ENCODE assay signal across 8 cellular contexts in genomic region chr1:220094016-220094911, GRCh38. TPM values are rescaled to one million over a fixed set of nuclear protein-coding genes. Genes with fewer than 3 reads are reported as not detected.
DNase-seq lines count a peak whose midpoint lies in the region; ATAC-seq, FAIRE-seq and TF ChIP-seq lines count a peak whose summit lies in the region.

Gene IARS2 (plus strand): TSS chr1:220094132. CDS start chr1:220094217, 85 bp downstream.

- H4K20me1 ChIP-seq in keratinocyte (ENCODE audit: control insufficient read depth, extremely low read depth, insufficient read depth, low read length) = no peaks in the 10 kb centered on the region

- no peak for FAIRE-seq in keratinocyte (lab: Jason Lieb, UNC)

- H3K27ac ChIP-seq in 22Rv1 = peak within 1 kb of the TSS; percentile 94
- peak within 1 kb of the TSS; percentile 75 for H3K27ac ChIP-seq in keratinocyte (ENCODE audit: control insufficient read depth, insufficient read depth, low read length)

- H3K9ac ChIP-seq in keratinocyte (ENCODE audit: control insufficient read depth, extremely low read depth, insufficient read depth, low read length) = peak within 1 kb of the TSS; percentile 83

- peak; percentile 5; the same call in 1 of the 2 replicates for TF ChIP-seq CTCF in 22Rv1 (IDR thresholded peaks at IDR 0.05)
- TF ChIP-seq CTCF in keratinocyte (optimal IDR thresholded peaks at IDR 0.05 in 1 of 3, IDR thresholded peaks at IDR 0.05 in 1 of 3, conservative IDR thresholded peaks at IDR 0.05 in 1 of 3; ENCODE audit: extremely low read depth in 1 of 3, insufficient read depth in 2 of 3, low read length in 3 of 3) = no peak

- peak within 1 kb of the TSS; percentile 68 to 97 (median 92) for H3K4me3 ChIP-seq in keratinocyte (ENCODE audit: control insufficient read depth in 2 of 3, extremely low read depth in 1 of 3, insufficient read depth in 2 of 3, low read depth in 1 of 3, low read length in 3 of 3)

- H3K79me2 ChIP-seq in keratinocyte (ENCODE audit: control insufficient read depth, insufficient read depth, low read length) = peaks cover 21% of the 10 kb centered on the region

- DNase-seq in NCI-H2171 (lab: John Stamatoyannopoulos, UW) = peak; percentile 87
- peak; percentile 84 to 90 (median 88) for DNase-seq in activated CD4-positive, CD25-positive, alpha-beta regulatory T cell (lab: John Stamatoyannopoulos, UW)
- DNase-seq in central memory CD4-positive, alpha-beta T cell = peak; percentile 85
- DNase-seq in keratinocyte (ENCODE audit: low read depth, low spot score) = peak; percentile 15
- peak; percentile 83 to 95 for DNase-seq in stimulated activated CD4-positive, alpha-beta T cell treated with anti-CD3 and anti-CD28 coated beads, Interleukin-15, amount 100 ng/mL, for 1 hour (ENCODE audit: low read depth in 1 of 2, low spot score in 1 of 2)

- peaks cover 8% of the 10 kb centered on the region for H3K4me1 ChIP-seq in keratinocyte (ENCODE audit: control insufficient read depth, extremely low read depth, insufficient read depth, low read length)

- no peaks in the 10 kb centered on the region for H3K9me3 ChIP-seq in keratinocyte (ENCODE audit: control insufficient read depth, low read depth, low read length)

- H3K9me1 ChIP-seq in keratinocyte (ENCODE audit: control insufficient read depth, extremely low read depth, insufficient read depth, low read length) = no peaks in the 10 kb centered on the region

- peaks cover 2 to 5% of the 10 kb centered on the region in 2 experiments for H3K36me3 ChIP-seq in keratinocyte (ENCODE audit: control insufficient read depth in 2 of 2, extremely low read depth in 1 of 2, insufficient read depth in 2 of 2, low read length in 2 of 2)

- H3K4me2 ChIP-seq in keratinocyte (ENCODE audit: control insufficient read depth, extremely low read depth, insufficient read depth, low read depth, low read length) = peak within 1 kb of the TSS; percentile 89

- H3K27me3 ChIP-seq in keratinocyte (ENCODE audit: control insufficient read depth, extremely low read depth, insufficient read depth, low read length) = no peaks in the 10 kb centered on the region

- ATAC-seq in GM18511 (IDR thresholded peaks at IDR 0.05; ENCODE audit: unreplicated experiment) (peak; percentile 70), HG03025 (IDR thresholded peaks at IDR 0.05; ENCODE audit: low FRiP score, unreplicated experiment) (peak; percentile 51)

- peak within 1 kb of the TSS; percentile 95 for H2AFZ ChIP-seq in keratinocyte (ENCODE audit: control insufficient read depth, low read length)

- dilution Hi-C loops in keratinocyte (cut with MboI; ENCODE audit: extremely low pct_ligation_motif_present, low sequenced_read_pairs) = no loop called here

RNA-seq across cellular contexts. Expression of gene IARS2, which starts in this region (rescaled TPM):
- polyA plus RNA-seq in keratinocyte = 39.7 to 69.0 TPM (median 41.8 TPM) in 3 replicates
- 76.9 TPM for polyA plus RNA-seq in keratinocyte (2011; ENCODE audit: low read depth)
- polyA plus RNA-seq in keratinocyte (2011; cell fraction: cytosol; rRNA removed) = 24.5 and 34.7 TPM in 2 replicates
- 77.4 and 92.2 TPM in 2 replicates for polyA plus RNA-seq in keratinocyte (2011; cell fraction: nucleus; rRNA removed)
- polyA plus RNA-seq in keratinocyte (2012; ENCODE audit: low replicate concordance) = 68.9 and 83.1 TPM in 2 replicates
- polyA minus RNA-seq in keratinocyte = 27.3 to 66.5 TPM (median 36.8 TPM) in 3 replicates
- 25.1 TPM for polyA minus RNA-seq in keratinocyte (2011; cell fraction: cytosol; rRNA and poly(A)+ RNA removed)
- polyA minus RNA-seq in keratinocyte (2011; cell fraction: nucleus; rRNA and poly(A)+ RNA removed) = 74.1 and 126 TPM in 2 replicates

Comparison
In these comparisons a context has a peak if more than half of its experiments do, and no peak if none do; other contexts are left out.
1. Peak in every context shown above with its lines: DNase-seq, ATAC-seq, H3K4me3 ChIP-seq and H3K27ac ChIP-seq.
2. DNase-seq: peak in every context shown above with its lines; median percentile 89 in stimulated activated CD4-positive, alpha-beta T cell treated with anti-CD3 and anti-CD28 coated beads, Interleukin-15, amount 100 ng/mL, for 1 hour; 88 in activated CD4-positive, CD25-positive, alpha-beta regulatory T cell; 87 in NCI-H2171; 85 in central memory CD4-positive, alpha-beta T cell; 15 in keratinocyte.